Comparison of ENCODE assay signal across 9 cellular contexts in the genomic region with DNA sequence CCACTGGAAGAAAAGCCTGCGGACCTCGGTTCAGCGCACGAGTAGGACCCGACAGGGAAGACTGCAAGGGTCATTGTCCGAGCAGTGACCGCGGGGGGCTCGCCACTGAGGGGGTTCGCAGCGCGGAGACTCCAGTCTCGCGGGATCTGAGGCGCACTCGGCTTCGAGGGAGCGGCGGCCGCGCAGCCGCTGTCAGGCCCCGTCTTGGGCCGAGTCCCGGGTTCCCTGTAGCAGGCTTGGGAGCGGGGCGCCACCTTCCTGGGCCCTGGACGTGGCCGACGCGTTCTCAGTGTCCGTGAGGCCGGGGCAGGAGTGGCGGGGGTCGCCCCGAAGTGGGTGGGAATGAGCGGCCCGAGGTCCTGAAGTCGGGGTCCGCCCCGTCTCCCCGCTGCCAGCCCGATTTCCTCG. TPM values are rescaled to one million over a fixed set of nuclear protein-coding genes. Genes with fewer than 3 reads are reported as not detected.
DNase-seq lines count a peak whose midpoint lies in the region; ATAC-seq, FAIRE-seq and TF ChIP-seq lines count a peak whose summit lies in the region.
"Had no signal": no experiment of that assay in that cellular context is flagged by ENCODE, and none has a peak within 500 bp of the region (broad histone marks: within the 10 kb centered on the region; RNA-seq: fewer than 3 reads in every experiment).

No MANE protein-coding gene starts in this region.

- H3K4me1 ChIP-seq in HUES64 (ENCODE audit: insufficient read depth, low read length): peaks cover 13% of the 10 kb centered on the region
- H3K4me1 ChIP-seq in mesodermal cell (ENCODE audit: control insufficient read depth, insufficient read depth, low read length, poor library complexity, severe bottlenecking): peaks cover 35% of the 10 kb centered on the region

- 42% methylated on average over 44 of the region's 44 CpGs for WGBS in HUES64
- 45 to 54% methylated on average over 40 to 43 of the region's 44 CpGs for WGBS in mesodermal cell (ENCODE audit: insufficient coverage in 2 of 2), 2 experiments

- peak overlapping the region; percentile 45 for H3K4me3 ChIP-seq in AG10803 (ENCODE audit: low read length)
- H3K4me3 ChIP-seq in HUES64 (ENCODE audit: low read length): peak overlapping the region; percentile 90
- peak overlapping the region; percentile 79 for H3K4me3 ChIP-seq in bronchial epithelial cell (ENCODE audit: low read depth, low read length)
- H3K4me3 ChIP-seq in mesodermal cell (ENCODE audit: extremely low read depth, insufficient read depth, low read length, poor library complexity, severe bottlenecking): peak overlapping the region; percentile 52

- DNase-seq in AG10803 (ENCODE audit: low read depth): no peak
- DNase-seq in bronchial epithelial cell (ENCODE audit: low read depth): no peak
- DNase-seq in sciatic nerve (ENCODE audit: low spot score): no peak
- DNase-seq in GM13976 (ENCODE audit: low spot score): no peak

- peak overlapping the region; percentile 100 for H3K9ac ChIP-seq in HUES64 (ENCODE audit: low read depth, low read length)

- intact Hi-C loops in sciatic nerve (cut with DNase I): no loop called here

- no peak for ATAC-seq in GM21447 (IDR thresholded peaks at IDR 0.05; ENCODE audit: unreplicated experiment)
- no peak for ATAC-seq in sciatic nerve
- ATAC-seq in GM21423 (IDR thresholded peaks at IDR 0.05; ENCODE audit: unreplicated experiment): no peak

- H3K36me3 ChIP-seq in HUES64 (ENCODE audit: insufficient read depth, low read length): peaks cover 65% of the 10 kb centered on the region
- H3K36me3 ChIP-seq in bronchial epithelial cell (ENCODE audit: control insufficient read depth, insufficient read depth, low read length): peaks cover 45% of the 10 kb centered on the region
- H3K36me3 ChIP-seq in mesodermal cell (ENCODE audit: control insufficient read depth, insufficient read depth, low read length): peaks cover 66% of the 10 kb centered on the region

- TF ChIP-seq CTCF in AG10803 (conservative IDR thresholded peaks at IDR 0.05; ENCODE audit: low read length) (no peak), bronchial epithelial cell (IDR thresholded peaks at IDR 0.05; ENCODE audit: insufficient read depth, low read length, severe bottlenecking) (no peak), GM13976 (IDR thresholded peaks at IDR 0.05; ENCODE audit: borderline replicate concordance, control extremely low read depth, extremely low read depth, insufficient read depth, missing control alignments) (no peak)

- H3K27me3 ChIP-seq in HUES64 (ENCODE audit: insufficient read depth, low read length) (no peaks in the 10 kb centered on the region), bronchial epithelial cell (ENCODE audit: control insufficient read depth, insufficient read depth, low read length) (no peaks in the 10 kb centered on the region)

- FAIRE-seq in bronchial epithelial cell (lab: Jason Lieb, UNC): no peak

- H3K9me3 ChIP-seq in HUES64 (ENCODE audit: insufficient read depth, low read depth, low read length) (no peaks in the 10 kb centered on the region), mesodermal cell (ENCODE audit: control insufficient read depth, low read length) (no peaks in the 10 kb centered on the region)

- in situ Hi-C loops in GM13976 (cut with MboI; ENCODE audit: low sequenced_read_pairs, unreplicated experiment): no loop called here

- H3K27ac ChIP-seq in HUES64 (ENCODE audit: low read depth, low read length): peak overlapping the region; percentile 100
- peak overlapping the region; percentile 99 for H3K27ac ChIP-seq in mesodermal cell (ENCODE audit: low read depth, low read length, severe bottlenecking)

RNA-seq across cellular contexts. Expression of a gene that starts 0.5 kb away (rescaled TPM):
- 31.0 TPM for polyA plus RNA-seq in HUES64 (2013, experiment 1 of 2)
- 30.9 TPM for polyA plus RNA-seq in HUES64 (2013, experiment 2 of 2)
- total RNA-seq in bronchial epithelial cell (20.8 and 27.1 TPM in 2 replicates), sciatic nerve (21.4 TPM)
- 22.1 TPM for polyA plus RNA-seq in mesodermal cell (2013, experiment 1 of 2)
- 19.2 TPM for polyA plus RNA-seq in mesodermal cell (2013, experiment 2 of 2)

RNA-seq across cellular contexts. Expression of a gene that starts 5.7 kb away (rescaled TPM):
- polyA plus RNA-seq in HUES64 (2013, experiment 1 of 2): 162 TPM
- 166 TPM for polyA plus RNA-seq in HUES64 (2013, experiment 2 of 2)
- 317 and 370 TPM in 2 replicates for total RNA-seq in bronchial epithelial cell
- 231 TPM for polyA plus RNA-seq in mesodermal cell (2013, experiment 1 of 2)
- 221 TPM for polyA plus RNA-seq in mesodermal cell (2013, experiment 2 of 2)
- total RNA-seq in sciatic nerve: 550 TPM

RNA-seq across cellular contexts. Expression of a gene that starts 10.8 kb away (rescaled TPM):
- 7.6 TPM for polyA plus RNA-seq in HUES64 (2013, experiment 1 of 2)
- polyA plus RNA-seq in HUES64 (2013, experiment 2 of 2): 12.2 TPM
- total RNA-seq in bronchial epithelial cell (not detected in 2 replicates), sciatic nerve (not detected)
- polyA plus RNA-seq in mesodermal cell (2013, experiment 1 of 2): 21.0 TPM
- polyA plus RNA-seq in mesodermal cell (2013, experiment 2 of 2): 13.1 TPM
- total RNA-seq: left cardiac atrium had no signal

RNA-seq across cellular contexts. Expression of a gene that starts 26.5 kb away (rescaled TPM):
- polyA plus RNA-seq in HUES64 (2013, experiment 1 of 2): 116 TPM
- 108 TPM for polyA plus RNA-seq in HUES64 (2013, experiment 2 of 2)
- total RNA-seq in bronchial epithelial cell: 15.8 and 31.1 TPM in 2 replicates
- 101 TPM for polyA plus RNA-seq in mesodermal cell (2013, experiment 1 of 2)
- 84.0 TPM for polyA plus RNA-seq in mesodermal cell (2013, experiment 2 of 2)
- 117 TPM for total RNA-seq in sciatic nerve

RNA-seq across cellular contexts. Expression of a gene that starts 33.3 kb away (rescaled TPM):
- 131 TPM for polyA plus RNA-seq in HUES64 (2013, experiment 1 of 2)
- 132 TPM for polyA plus RNA-seq in HUES64 (2013, experiment 2 of 2)
- total RNA-seq in bronchial epithelial cell (8.7 and 14.8 TPM in 2 replicates), sciatic nerve (90.9 TPM)
- polyA plus RNA-seq in mesodermal cell (2013, experiment 1 of 2): 132 TPM
- 98.5 TPM for polyA plus RNA-seq in mesodermal cell (2013, experiment 2 of 2)
